32 cellular contexts compared by ENCODE assay signal in the genomic region with DNA sequence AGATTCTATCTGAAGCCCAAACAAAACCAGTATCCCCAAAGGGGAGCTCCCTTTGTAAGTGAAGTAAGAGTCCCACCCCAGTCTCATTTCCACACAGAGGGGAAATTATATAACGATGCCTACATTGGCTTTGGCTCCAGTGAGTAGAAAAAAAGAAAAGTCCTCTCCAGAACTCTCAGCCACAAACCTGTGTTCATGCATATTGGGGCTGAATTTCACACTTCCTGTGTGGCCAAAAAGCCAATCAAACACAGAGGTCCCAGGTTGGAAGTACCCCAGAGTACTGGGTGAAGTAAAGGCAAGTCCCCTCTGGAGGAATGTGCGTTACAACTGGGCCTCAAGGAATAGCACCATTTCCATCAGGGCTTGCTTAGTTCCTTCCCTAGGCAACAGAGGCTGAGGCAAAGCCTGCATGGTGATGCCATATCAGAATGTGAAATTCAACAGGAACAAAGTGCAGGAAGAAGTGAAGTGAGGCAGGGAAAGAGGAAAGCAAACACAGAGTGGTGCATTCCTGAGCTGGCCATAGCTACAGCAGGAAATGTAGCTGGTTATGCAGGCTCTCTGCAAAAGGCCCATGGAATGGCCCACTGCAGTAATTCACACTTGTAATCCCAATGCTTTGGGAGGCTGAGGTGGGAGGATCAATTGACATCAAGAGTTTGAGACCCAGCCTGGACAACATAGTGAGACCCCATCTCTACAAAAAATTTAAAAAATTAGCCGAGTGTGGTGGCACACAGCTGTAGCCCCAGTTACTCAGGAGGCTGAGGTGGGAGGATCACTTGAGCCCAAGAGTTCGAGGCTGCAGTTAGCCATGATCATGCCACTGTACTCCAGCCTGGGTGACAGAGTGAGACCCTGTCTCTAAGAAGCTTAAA. TPM values are rescaled to one million over a fixed set of nuclear protein-coding genes. Genes with fewer than 3 reads are reported as not detected.
"Had no signal": no experiment of that assay in that cellular context is flagged by ENCODE, and none has a peak within 500 bp of the region (broad histone marks: within the 10 kb centered on the region; RNA-seq: fewer than 3 reads in every experiment).

No MANE protein-coding gene starts in this region.

- H3K27ac Mint-ChIP-seq: activated CD8-positive, alpha-beta memory T cell treated with anti-CD3 and anti-CD28 coated beads, Interleukin-2, amount 10 ng/mL, durations not matched to agents 7 days and 5 days; activated CD8-positive, alpha-beta T cell treated with anti-CD3 and anti-CD28 coated beads, Interleukin-2, amount 10 ng/mL, durations not matched to agents 7 days and 5 days; activated naive CD8-positive, alpha-beta T cell; activated T-cell treated with anti-CD3 and anti-CD28 coated beads, Interleukin-2, amount 50 U/mL, for 72 hours; natural killer cell had no signal

- ATAC-seq: activated CD8-positive, alpha-beta T cell treated with anti-CD3 and anti-CD28 coated beads, Interleukin-2, amount 10 ng/mL, durations not matched to agents 7 days and 5 days; heart right ventricle; left lung; lower lobe of right lung; natural killer cell; right cardiac atrium had no signal

- H3K27me3 Mint-ChIP-seq: activated naive CD8-positive, alpha-beta T cell had no signal

- H3K27me3 ChIP-seq: esophagus squamous epithelium, heart right ventricle, left lung, transverse colon had no signal

- H3K27ac ChIP-seq: epithelial cell of prostate, esophagus squamous epithelium, heart right ventricle, left lung, lower lobe of right lung, spleen, transverse colon had no signal

- H3K36me3 ChIP-seq: esophagus squamous epithelium, heart right ventricle, left lung, lower lobe of right lung, spleen, transverse colon had no signal

- H3K4me1 ChIP-seq: esophagus squamous epithelium, heart right ventricle, left lung, lower lobe of right lung, spleen, transverse colon had no signal

- H3K4me3 ChIP-seq: esophagus squamous epithelium, heart right ventricle, left lung, lower lobe of right lung, spleen, transverse colon had no signal

- DNase-seq: activated CD4-positive, alpha-beta T cell treated with anti-CD3 and anti-CD28 coated beads for 1 hour; activated CD4-positive, alpha-beta T cell treated with anti-CD3 and anti-CD28 coated beads, Interleukin-2, amount 50 U/mL, for 1 hour; activated CD8-positive, alpha-beta memory T cell treated with anti-CD3 and anti-CD28 coated beads, Interleukin-2, amount 10 ng/mL, durations not matched to agents 7 days and 5 days; activated CD8-positive, alpha-beta T cell treated with anti-CD3 and anti-CD28 coated beads, Interleukin-2, amount 10 ng/mL, durations not matched to agents 7 days and 5 days; activated naive CD4-positive, alpha-beta T cell; activated T-cell treated with anti-CD3 and anti-CD28 coated beads, Interleukin-2, amount 50 U/mL, for 72 hours; anterior cingulate cortex; dermis blood vessel endothelial cell; effector CD4-positive, alpha-beta T cell; esophagus squamous epithelium; foreskin melanocyte; heart right ventricle; left lung; lower lobe of right lung; mesenchymal stem cell; natural killer cell; right cardiac atrium; spleen; stimulated activated naive CD4-positive, alpha-beta T cell; T-helper 2 cell; transverse colon had no signal

- FAIRE-seq: bronchial epithelial cell, colon, endometrium, islet of Langerhans had no signal

- H3K4me3 Mint-ChIP-seq: activated CD8-positive, alpha-beta memory T cell treated with anti-CD3 and anti-CD28 coated beads, Interleukin-2, amount 10 ng/mL, durations not matched to agents 7 days and 5 days; activated CD8-positive, alpha-beta T cell treated with anti-CD3 and anti-CD28 coated beads, Interleukin-2, amount 10 ng/mL, durations not matched to agents 7 days and 5 days; activated naive CD8-positive, alpha-beta T cell; natural killer cell had no signal

RNA-seq across cellular contexts. Expression of a gene that starts 16.6 kb away (rescaled TPM):
- total RNA-seq: bronchial epithelial cell, dermis blood vessel endothelial cell, glomerular endothelial cell had no signal

RNA-seq across cellular contexts. Expression of a gene that starts 33.1 kb away (rescaled TPM):
- total RNA-seq: bronchial epithelial cell, dermis blood vessel endothelial cell, glomerular endothelial cell, heart right ventricle, lower lobe of right lung, osteoblast, right cardiac atrium, temporal lobe, transverse colon, urinary bladder had no signal
- polyA plus RNA-seq: adipose tissue, heart right ventricle, right cardiac atrium, urinary bladder had no signal
